In genomic region chr5:65925094-65925600, GRCh38 we compare ENCODE assay signal across 8 cellular contexts. TPM values are rescaled to one million over a fixed set of nuclear protein-coding genes. Genes with fewer than 3 reads are reported as not detected.
DNase-seq lines count a peak whose midpoint lies in the region; ATAC-seq and TF ChIP-seq lines count a peak whose summit lies in the region.

No MANE protein-coding gene starts in this region.

- H3K36me3 ChIP-seq in HUES48 (ENCODE audit: control insufficient read depth, insufficient read depth, low read length): no peaks in the 10 kb centered on the region
- peaks cover 5% of the 10 kb centered on the region for H3K36me3 ChIP-seq in neuron (ENCODE audit: insufficient read depth, low read length)

- H3K4me3 ChIP-seq in HUES48 (ENCODE audit: low read depth, low read length) (peak overlapping the region; percentile 72), neuron (ENCODE audit: low read length) (peak overlapping the region; percentile 93)

- peaks cover 50% of the 10 kb centered on the region for H3K4me1 Mint-ChIP-seq in Calu3 (ENCODE audit: low read depth, unreplicated experiment)

- H3K9me3 ChIP-seq in HUES48 (ENCODE audit: control insufficient read depth, insufficient read depth, low read length): no peaks in the 10 kb centered on the region
- H3K9me3 ChIP-seq in neuron (ENCODE audit: low read length): no peaks in the 10 kb centered on the region

- H3K36me3 Mint-ChIP-seq in Calu3 (ENCODE audit: insufficient read depth, unreplicated experiment): peaks cover 53% of the 10 kb centered on the region

- no TSS peak for BruUV-seq in Calu3 (replicated peaks; lab: Mats Ljungman, UMichigan)

- no peaks in the 10 kb centered on the region for H3K9me3 Mint-ChIP-seq in Calu3 (ENCODE audit: low read depth, unreplicated experiment)

- H3K27me3 ChIP-seq in HUES48 (ENCODE audit: control insufficient read depth, insufficient read depth, low read length) (peaks cover 23% of the 10 kb centered on the region), neuron (ENCODE audit: insufficient read depth, low read length) (no peaks in the 10 kb centered on the region)

- peak overlapping the region; percentile 85 for H3K9ac ChIP-seq in HUES48 (ENCODE audit: low read depth, low read length)

- H3K27ac Mint-ChIP-seq in Calu3 (ENCODE audit: unreplicated experiment): peak overlapping the region; percentile 93

- H3K27me3 Mint-ChIP-seq in Calu3 (ENCODE audit: unreplicated experiment): no peaks in the 10 kb centered on the region

- intact Hi-C loops in Calu3 (cut with micrococcal nuclease; ENCODE audit: unreplicated experiment): loop anchor here (2.0 to 10.0 kb wide), 4 partner anchors 58 to 220 kb away; partner anchors contain the start of gene SREK1

- H2AFZ ChIP-seq in neuron (ENCODE audit: low read depth, low read length): peak overlapping the region; percentile 82

- peak; percentile 58 for ATAC-seq in GM21381 (IDR thresholded peaks at IDR 0.05; ENCODE audit: unreplicated experiment)

- H3K27ac ChIP-seq in HUES48 (ENCODE audit: low read depth, low read length): peak overlapping the region; percentile 98

- CTCF ChIA-PET in Calu3 (lab: Charles Lee): interaction anchor here (1.4 kb wide), 1 partner anchor 11 kb away, joined by 5 read pairs; no protein-coding TSS in a partner anchor

- peak overlapping the region; percentile 94 for H3K4me3 Mint-ChIP-seq in Calu3 (ENCODE audit: low read depth, unreplicated experiment)

- DNase-seq in Calu3 (peak; percentile 58), RPMI8226 (peak; percentile 93), fibroblast of the conjunctiva (ENCODE audit: low read depth) (peak; percentile 20), superior temporal gyrus (ENCODE audit: extremely low spot score) (peak; percentile 78)
- peak; percentile 60 for DNase-seq in activated T-helper 9 cell treated with anti-CD3 and anti-CD28 coated beads, Interleukin-2, amount 50 U/mL, for 16 hours (ENCODE audit: low read depth)

- TF ChIP-seq CTCF in Calu3 (IDR thresholded peaks at IDR 0.05; ENCODE audit: unreplicated experiment): no peak

- H3K4me1 ChIP-seq in HUES48 (ENCODE audit: control insufficient read depth, insufficient read depth, low read length) (peaks cover 20% of the 10 kb centered on the region), neuron (ENCODE audit: insufficient read depth, low read length) (peaks cover 16% of the 10 kb centered on the region)

RNA-seq across cellular contexts. Expression of gene ERBIN, which starts 1.2 kb away (rescaled TPM):
- 81.4 and 98.4 TPM in 2 replicates for total RNA-seq in Calu3 (2022)

Comparison
In these comparisons a context has a peak if more than half of its experiments do, and no peak if none do; other contexts are left out.
1. Peak in every context shown above with its lines: DNase-seq, ATAC-seq, H3K4me3 ChIP-seq and H3K27ac ChIP-seq.
2. DNase-seq: peak in every context shown above with its lines; median percentile 93 in RPMI8226; 78 in superior temporal gyrus; 60 in activated T-helper 9 cell treated with anti-CD3 and anti-CD28 coated beads, Interleukin-2, amount 50 U/mL, for 16 hours; 58 in Calu3; 20 in fibroblast of the conjunctiva.